2 cellular contexts compared by ENCODE assay signal in genomic region chrX:48659686-48660085, GRCh38. TPM values are rescaled to one million over a fixed set of nuclear protein-coding genes. Genes with fewer than 3 reads are reported as not detected.
"Had no signal": no experiment of that assay in that cellular context is flagged by ENCODE, and none has a peak within 500 bp of the region (broad histone marks: within the 10 kb centered on the region; RNA-seq: fewer than 3 reads in every experiment).

No MANE protein-coding gene starts in this region.

RNA-seq across cellular contexts. Expression of gene WAS, which starts 23.9 kb away (rescaled TPM):
- total RNA-seq: SJCRH30, SJSA1 had no signal
